Comparison of ENCODE assay signal across 22 cellular contexts in genomic region chr1:37879865-37880264, GRCh38. TPM values are rescaled to one million over a fixed set of nuclear protein-coding genes. Genes with fewer than 3 reads are reported as not detected.
A peak's percentile ranks its signal among the peaks of the same experiment; 100 is the strongest.
DNase-seq lines count a peak whose midpoint lies in the region; ATAC-seq and TF ChIP-seq lines count a peak whose summit lies in the region.
"Had no signal": no experiment of that assay in that cellular context is flagged by ENCODE, and none has a peak within 500 bp of the region (broad histone marks: within the 10 kb centered on the region; RNA-seq: fewer than 3 reads in every experiment).

No MANE protein-coding gene starts in this region.

- intact Hi-C loops in Caco-2 (cut with micrococcal nuclease; ENCODE audit: unreplicated experiment) (loop anchor here (5.0 kb wide), 1 partner anchor 107 kb away; no protein-coding TSS in a partner anchor), mucosa of descending colon (cut with DNase I, micrococcal nuclease) (no loop called here), ovary (cut with DNase I) (loop anchor here in 1 of 4 donors (10.0 kb wide), 1 partner anchor 95 kb away; no protein-coding TSS in a partner anchor), spleen (cut with DNase I; ENCODE audit: low total_unique reads) (no loop called here)

- H3K27me3 ChIP-seq in Caco-2 (replicated peaks; ENCODE audit: control insufficient read depth, insufficient read depth, low read length) (no peaks in the 10 kb centered on the region), hepatocyte (no peaks in the 10 kb centered on the region), liver (ENCODE audit: control insufficient read depth in 4 of 4, insufficient read depth in 4 of 4, low read length in 3 of 4) (no peaks in the 10 kb centered on the region), ovary (no peaks in the 10 kb centered on the region), spleen (replicated peaks in 1 of 7) (no peaks in the 10 kb centered on the region)
- H3K27me3 ChIP-seq: BE2C; BLaER1 treated with 17β-estradiol and CSF1 and Interleukin-3, amounts not matched to agents 10 nM and 100 nM had no signal

- POLR2A ChIA-PET in Caco-2 (lab: Charles Lee), result no interaction called here

- TF ChIP-seq POLR2A in ovary (IDR thresholded peaks at IDR 0.05) (no peak), spleen (IDR thresholded peaks at IDR 0.05) (no peak)

- peaks cover 32% of the 10 kb centered on the region for H3K4me1 ChIP-seq in Caco-2
- H3K4me1 ChIP-seq in hepatocyte (ENCODE audit: insufficient read depth), result peaks cover 5% of the 10 kb centered on the region
- H3K4me1 ChIP-seq in liver (ENCODE audit: control insufficient read depth in 4 of 4, insufficient read depth in 4 of 4, low read length in 3 of 4), result no peaks in the 10 kb centered on the region
- no peaks in the 10 kb centered on the region for H3K4me1 ChIP-seq in mucosa of descending colon (ENCODE audit: low read depth)
- no peaks in the 10 kb centered on the region for H3K4me1 ChIP-seq in ovary (ENCODE audit: insufficient read depth)
- no peaks in the 10 kb centered on the region for H3K4me1 ChIP-seq in spleen
- H3K4me1 ChIP-seq: BE2C had no signal

- CTCF ChIA-PET in Caco-2 (lab: Charles Lee), result interaction anchor here (1.0 kb wide), 1 partner anchor 20 kb away, joined by 4 read pairs; the partner anchor contains the start of gene MTF1

- H4K20me1 ChIP-seq in hepatocyte (ENCODE audit: insufficient read depth, poor library complexity, severe bottlenecking), result no peaks in the 10 kb centered on the region
- H4K20me1 ChIP-seq: BLaER1 treated with 17β-estradiol and CSF1 and Interleukin-3, amounts not matched to agents 10 nM and 100 nM had no signal

- ATAC-seq in mucosa of descending colon, result peak; percentile 55
- ATAC-seq: A549, GM12878, GM23338, HCT116 had no signal

- H3K27ac ChIP-seq in hepatocyte, result peak overlapping the region; percentile 76
- H3K27ac ChIP-seq in liver (ENCODE audit: low read depth in 1 of 2, low read length in 2 of 2), result no peak overlapping the region
- no peak overlapping the region for H3K27ac ChIP-seq in ovary
- no peak overlapping the region for H3K27ac ChIP-seq in spleen
- H3K27ac ChIP-seq: A549; BLaER1 treated with 17β-estradiol and CSF1 and Interleukin-3, amounts not matched to agents 10 nM and 100 nM had no signal

- H3K4me1 Mint-ChIP-seq in Caco-2 (ENCODE audit: low read depth, unreplicated experiment), result no peaks in the 10 kb centered on the region
- H3K4me1 Mint-ChIP-seq: CD14-positive monocyte, GM23338, H9 had no signal

- H3K9me3 ChIP-seq in Caco-2, result no peaks in the 10 kb centered on the region
- no peaks in the 10 kb centered on the region for H3K9me3 ChIP-seq in hepatocyte (ENCODE audit: low read depth)
- H3K9me3 ChIP-seq in liver (ENCODE audit: control insufficient read depth in 4 of 4, low read length in 3 of 4), result no peaks in the 10 kb centered on the region
- H3K9me3 ChIP-seq in mucosa of descending colon, result no peaks in the 10 kb centered on the region
- H3K9me3 ChIP-seq in ovary, result no peaks in the 10 kb centered on the region
- no peaks in the 10 kb centered on the region for H3K9me3 ChIP-seq in spleen
- H3K9me3 ChIP-seq: A549; BE2C; BLaER1 treated with 17β-estradiol and CSF1 and Interleukin-3, amounts not matched to agents 10 nM and 100 nM had no signal

- 72% methylated on average over 4 of the region's 4 CpGs for WGBS in hepatocyte (ENCODE audit: low lambda C conversion rate, missing lambda C conversion rate)
- WGBS in liver, result 79% methylated on average over 4 of the region's 4 CpGs
- WGBS in ovary, 3 donors, result 91 to 94% (median 91%) methylated on average over 4 of the region's 4 CpGs
- WGBS in spleen, 5 donors, result 90 to 97% (median 93%) methylated on average over 4 of the region's 4 CpGs

- peaks cover 25% of the 10 kb centered on the region for H3K36me3 Mint-ChIP-seq in Caco-2 (ENCODE audit: insufficient read depth, unreplicated experiment)

- H3K27me3 Mint-ChIP-seq in Caco-2 (ENCODE audit: insufficient read depth, unreplicated experiment), result no peaks in the 10 kb centered on the region
- H3K27me3 Mint-ChIP-seq: CD4-positive, alpha-beta T cell; CD8-positive, alpha-beta memory T cell had no signal

- H3K9me3 Mint-ChIP-seq in Caco-2 (ENCODE audit: unreplicated experiment), result no peaks in the 10 kb centered on the region
- H3K9me3 Mint-ChIP-seq: CD14-positive monocyte; CD4-positive, alpha-beta T cell; CD8-positive, alpha-beta memory T cell; GM23338; H9 had no signal

- H2AFZ ChIP-seq in hepatocyte, result no peak overlapping the region
- H2AFZ ChIP-seq: GM23338 had no signal

- no TSS peak for BruUV-seq in Caco-2 (replicated peaks; lab: Mats Ljungman, UMichigan)

- H3K79me2 ChIP-seq in hepatocyte, result no peaks in the 10 kb centered on the region

- no peak overlapping the region for H3K9ac ChIP-seq in liver (ENCODE audit: low read depth in 1 of 2, low read length in 2 of 2)
- H3K9ac ChIP-seq: BLaER1 treated with 17β-estradiol and CSF1 and Interleukin-3, amounts not matched to agents 10 nM and 100 nM had no signal

- no peak for TF ChIP-seq EP300 in ovary (IDR thresholded peaks at IDR 0.05)

- DNase-seq in Caco-2, result peak; percentile 47 to 70
- DNase-seq in hepatocyte (ENCODE audit: low spot score), result peak; percentile 51
- no peak for DNase-seq in mucosa of descending colon
- no peak for DNase-seq in ovary
- DNase-seq in NCI-H1694 treated with DMSO at 0.1 percent for 48 hours (lab: John Stamatoyannopoulos, UW), result no peak
- DNase-seq in spleen, result no peak
- DNase-seq: 8988T; ACHN; AML-193; BE2C; Calu3; CD4-positive, alpha-beta T cell; CD8-positive, alpha-beta memory T cell; DND-41; H9 had no signal

- no peak overlapping the region for H3K4me2 ChIP-seq in hepatocyte
- H3K4me2 ChIP-seq: A549; BLaER1 treated with 17β-estradiol and CSF1 and Interleukin-3, amounts not matched to agents 10 nM and 100 nM; GM23338 had no signal

- no peak overlapping the region for H3K27ac Mint-ChIP-seq in Caco-2 (ENCODE audit: unreplicated experiment)
- H3K27ac Mint-ChIP-seq: CD4-positive, alpha-beta T cell; CD8-positive, alpha-beta memory T cell; GM23338; H9 had no signal

- no peaks in the 10 kb centered on the region for H3K36me3 ChIP-seq in Caco-2 (ENCODE audit: control insufficient read depth, insufficient read depth, low read length)
- no peaks in the 10 kb centered on the region for H3K36me3 ChIP-seq in hepatocyte (replicated peaks; ENCODE audit: insufficient read depth, low read depth)
- peaks cover 15 to 67% (median 61%) of the 10 kb centered on the region in 4 donors for H3K36me3 ChIP-seq in liver (ENCODE audit: control insufficient read depth in 4 of 4, insufficient read depth in 3 of 4, low read depth in 1 of 4, low read length in 3 of 4)
- peaks cover 15% of the 10 kb centered on the region for H3K36me3 ChIP-seq in mucosa of descending colon (ENCODE audit: low read depth)
- no peaks in the 10 kb centered on the region for H3K36me3 ChIP-seq in ovary
- H3K36me3 ChIP-seq in spleen, result peaks cover 9 to 100% (median 94%) of the 10 kb centered on the region in 6 donors
- H3K36me3 ChIP-seq: BE2C had no signal

- TF ChIP-seq RAD21 in liver (IDR thresholded peaks at IDR 0.05), result no peak

- H3K4me3 Mint-ChIP-seq in Caco-2 (ENCODE audit: unreplicated experiment), result no peak overlapping the region
- H3K4me3 Mint-ChIP-seq: CD14-positive monocyte; CD4-positive, alpha-beta T cell; CD8-positive, alpha-beta memory T cell; GM23338; H9 had no signal

- H3K4me3 ChIP-seq in Caco-2 (ENCODE audit: low read depth, low read length), result no peak overlapping the region
- no peak overlapping the region for H3K4me3 ChIP-seq in hepatocyte
- H3K4me3 ChIP-seq in liver (ENCODE audit: low read depth in 1 of 3, low read length in 3 of 3), result no peak overlapping the region
- no peak overlapping the region for H3K4me3 ChIP-seq in mucosa of descending colon
- no peak overlapping the region for H3K4me3 ChIP-seq in ovary
- H3K4me3 ChIP-seq in spleen, result no peak overlapping the region
- H3K4me3 ChIP-seq: A549; BLaER1 treated with 17β-estradiol and CSF1 and Interleukin-3, amounts not matched to agents 10 nM and 100 nM; GM12878; GM23338 had no signal

- no peaks in the 10 kb centered on the region for H3K9me2 ChIP-seq in hepatocyte (replicated peaks; ENCODE audit: insufficient read depth)

- TF ChIP-seq CTCF in Caco-2 (IDR thresholded peaks at IDR 0.05; ENCODE audit: insufficient read depth in 1 of 2, low read depth in 1 of 2, low read length in 1 of 2, severe bottlenecking in 1 of 2, unreplicated experiment in 1 of 2) (no peak), hepatocyte (IDR thresholded peaks at IDR 0.05; ENCODE audit: poor library complexity) (no peak), liver (IDR thresholded peaks at IDR 0.05; ENCODE audit: low read depth, low read length, missing input control) (no peak), mucosa of descending colon (IDR thresholded peaks at IDR 0.05) (no peak), ovary (IDR thresholded peaks at IDR 0.05) (no peak), spleen (IDR thresholded peaks at IDR 0.05 in 8 of 11, conservative IDR thresholded peaks at IDR 0.05 in 3 of 11) (no peak)

TF ChIP-seq in liver, 16 proteins besides CTCF, POLR2A, EP300 and RAD21:
- TF ChIP-seq HNF4A (conservative IDR thresholded peaks at IDR 0.05) (peak; percentile 35 to 72), NR2F2 (IDR thresholded peaks at IDR 0.05) (no peak), SP1 (IDR thresholded peaks at IDR 0.05) (peak; percentile 73), RXRA (IDR thresholded peaks at IDR 0.05) (peak; percentile 15 to 45), TAF1 (conservative IDR thresholded peaks at IDR 0.05) (no peak)

RNA-seq across cellular contexts. Expression of gene MTF1, which starts 20.5 kb away (rescaled TPM):
- 6.4 and 8.4 TPM in 2 replicates for total RNA-seq in Caco-2 (2022)
- 4.7 and 5.1 TPM in 2 replicates for total RNA-seq in hepatocyte
- 5.0 and 8.0 TPM in 2 replicates for polyA plus RNA-seq in hepatocyte
- total RNA-seq in liver, result 1 to 10 TPM; 3.2 to 3.3 TPM
- polyA plus RNA-seq in liver, result 1 to 10 TPM; 2.3 to 2.8 TPM
- 10 to 100 TPM; 30.6 to 42.8 (median 35.2) TPM for total RNA-seq in mucosa of descending colon
- 10 to 100 TPM in 5 of 7 donors, 1 to 10 TPM in 2; 3.4 to 29.1 (median 21.9) TPM for total RNA-seq in ovary
- polyA plus RNA-seq in ovary, result 1 to 10 TPM; 4.5 to 9.6 TPM
- total RNA-seq in spleen, result 10 to 100 TPM in 6 of 7 donors, 1 to 10 TPM in 1; 9.3 to 49.8 (median 26.6) TPM
- 1 to 10 TPM; 1.3 to 3.1 (median 1.5) TPM for polyA plus RNA-seq in spleen

Comparison
In these comparisons a context has a peak if more than half of its experiments do, and no peak if none do; other contexts are left out.
1. DNase-seq: peak in Caco-2 (2 of 2) and hepatocyte (single experiment); none in mucosa of descending colon (0 of 3), ovary (0 of 5), NCI-H1694 treated with DMSO at 0.1 percent for 48 hours (single experiment) and spleen (single experiment).